18 cellular contexts compared by ENCODE assay signal in the genomic region with DNA sequence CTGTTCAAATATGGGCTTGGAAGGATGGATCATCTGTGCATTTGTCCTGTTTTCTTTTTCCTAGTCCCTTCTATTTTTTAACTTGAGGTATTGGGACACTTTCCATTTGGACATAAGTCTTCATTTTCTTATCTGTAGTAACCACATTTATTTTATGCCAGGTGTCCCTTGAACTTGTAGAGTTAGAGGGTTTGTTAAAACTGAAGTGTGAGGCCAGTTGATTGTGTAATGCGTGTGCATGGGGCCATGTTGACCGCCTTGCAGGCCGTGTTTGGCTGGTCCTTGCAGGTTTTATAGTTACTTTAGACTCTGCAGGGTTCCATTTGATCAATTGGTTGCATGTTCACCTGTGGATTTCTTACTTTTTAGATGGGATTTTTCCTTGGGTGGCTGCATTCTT. TPM values are rescaled to one million over a fixed set of nuclear protein-coding genes. Genes with fewer than 3 reads are reported as not detected.
DNase-seq lines count a peak whose midpoint lies in the region; ATAC-seq and TF ChIP-seq lines count a peak whose summit lies in the region.
"Had no signal": no experiment of that assay in that cellular context is flagged by ENCODE, and none has a peak within 500 bp of the region (broad histone marks: within the 10 kb centered on the region; RNA-seq: fewer than 3 reads in every experiment).

No MANE protein-coding gene starts in this region.

- CTCF ChIA-PET in WTC11 (lab: Charles Lee), result no interaction called here

- no peaks in the 10 kb centered on the region for H3K27me3 Mint-ChIP-seq in natural killer cell treated with Interleukin-12 subunit alpha and Interleukin-12 subunit beta and Interleukin-15 and Interleukin-18, amount 100 ng/mL, for 72 hours
- H3K27me3 Mint-ChIP-seq in natural killer cell (ENCODE audit: low read depth in 2 of 2) (no peaks in the 10 kb centered on the region), WTC11 (ENCODE audit: low read depth) (no peaks in the 10 kb centered on the region), mesothelial cell of epicardium (ENCODE audit: low read depth) (no peaks in the 10 kb centered on the region)
- H3K27me3 Mint-ChIP-seq: dendritic cell treated with granulocyte-macrophage colony-stimulating factor and Interleukin-4, amounts not matched to agents 40 ng/mL and 50 ng/mL, for 4 days; T-helper 17 cell had no signal

- H3K9me3 ChIP-seq in upper lobe of right lung (no peaks in the 10 kb centered on the region), left ventricle myocardium inferior (replicated peaks) (no peaks in the 10 kb centered on the region)
- H3K9me3 ChIP-seq: right lobe of liver, uterus had no signal

- H3K36me3 Mint-ChIP-seq in natural killer cell treated with Interleukin-12 subunit alpha and Interleukin-12 subunit beta and Interleukin-15 and Interleukin-18, amount 100 ng/mL, for 72 hours, result peaks cover 48% of the 10 kb centered on the region
- H3K36me3 Mint-ChIP-seq in natural killer cell (peaks cover 24% of the 10 kb centered on the region), WTC11 (peaks cover 83% of the 10 kb centered on the region), mesothelial cell of epicardium (peaks cover 28% of the 10 kb centered on the region)

- TF ChIP-seq CTCF in natural killer cell (IDR thresholded peaks at IDR 0.05) (no peak), WTC11 (IDR thresholded peaks at IDR 0.05) (no peak), mesothelial cell of epicardium (IDR thresholded peaks at IDR 0.05; ENCODE audit: unreplicated experiment) (no peak), upper lobe of right lung (IDR thresholded peaks at IDR 0.05) (no peak), left ventricle myocardium inferior (IDR thresholded peaks at IDR 0.05; ENCODE audit: borderline replicate concordance) (no peak)

- peaks cover 10 to 20% of the 10 kb centered on the region in 2 donors for H3K4me1 Mint-ChIP-seq in natural killer cell treated with Interleukin-12 subunit alpha and Interleukin-12 subunit beta and Interleukin-15 and Interleukin-18, amount 100 ng/mL, for 72 hours (ENCODE audit: low read depth in 2 of 2)
- peaks cover 9 to 10% of the 10 kb centered on the region in 2 donors for H3K4me1 Mint-ChIP-seq in natural killer cell
- peaks cover 26% of the 10 kb centered on the region for H3K4me1 Mint-ChIP-seq in WTC11
- H3K4me1 Mint-ChIP-seq in mesothelial cell of epicardium, result peaks cover 46% of the 10 kb centered on the region

- no peak overlapping the region for H3K4me3 Mint-ChIP-seq in natural killer cell treated with Interleukin-12 subunit alpha and Interleukin-12 subunit beta and Interleukin-15 and Interleukin-18, amount 100 ng/mL, for 72 hours
- H3K4me3 Mint-ChIP-seq in natural killer cell (no peak overlapping the region), WTC11 (no peak overlapping the region), mesothelial cell of epicardium (peak overlapping the region; percentile 11)
- H3K4me3 Mint-ChIP-seq: activated T-helper 1 cell treated with anti-CD3 and anti-CD28 coated beads, Interleukin-12 subunit alpha, Interleukin-12 subunit beta, Interleukin-2, Interleukin-4 antibody, amounts not matched to agents 30 ng/mL and 10 ng/mL and 1 ng/mL, durations not matched to agents 14 hours and 24 hours and 36 hours; dendritic cell treated with granulocyte-macrophage colony-stimulating factor and Interleukin-4, amounts not matched to agents 40 ng/mL and 50 ng/mL, for 4 days; neural crest cell; T-helper 17 cell had no signal

- H3K27ac ChIP-seq in upper lobe of right lung (no peak overlapping the region), left ventricle myocardium inferior (replicated peaks) (no peak overlapping the region)
- H3K27ac ChIP-seq: right lobe of liver, uterus had no signal

- peak overlapping the region; percentile 50 to 61 for H3K27ac Mint-ChIP-seq in natural killer cell treated with Interleukin-12 subunit alpha and Interleukin-12 subunit beta and Interleukin-15 and Interleukin-18, amount 100 ng/mL, for 72 hours
- H3K27ac Mint-ChIP-seq in natural killer cell (no peak overlapping the region), WTC11 (peak overlapping the region; percentile 61), mesothelial cell of epicardium (peak overlapping the region; percentile 93)
- H3K27ac Mint-ChIP-seq: activated T-helper 1 cell treated with anti-CD3 and anti-CD28 coated beads, Interleukin-12 subunit alpha, Interleukin-12 subunit beta, Interleukin-2, Interleukin-4 antibody, amounts not matched to agents 30 ng/mL and 10 ng/mL and 1 ng/mL, durations not matched to agents 14 hours and 24 hours and 36 hours; dendritic cell treated with granulocyte-macrophage colony-stimulating factor and Interleukin-4, amounts not matched to agents 40 ng/mL and 50 ng/mL, for 4 days had no signal

- intact Hi-C loops in natural killer cell (cut with micrococcal nuclease) (no loop called here), upper lobe of right lung (cut with DNase I) (no loop called here), left ventricle myocardium inferior (cut with micrococcal nuclease) (loop anchor here (5.0 to 10.0 kb wide), 2 partner anchors 63 to 96 kb away; no protein-coding TSS in a partner anchor)

- H3K4me3 ChIP-seq in upper lobe of right lung, result no peak overlapping the region
- no peak overlapping the region for H3K4me3 ChIP-seq in left ventricle myocardium inferior
- H3K4me3 ChIP-seq: right lobe of liver, uterus had no signal

- no peak for DNase-seq in natural killer cell treated with Interleukin-12 subunit alpha and Interleukin-12 subunit beta and Interleukin-15 and Interleukin-18, amount 100 ng/mL, for 72 hours (ENCODE audit: low spot score)
- DNase-seq in natural killer cell, result no peak
- no peak for DNase-seq in WTC11 (ENCODE audit: low spot score)
- no peak for DNase-seq in mesothelial cell of epicardium (ENCODE audit: low spot score in 2 of 2, unreplicated experiment in 2 of 2)
- DNase-seq in upper lobe of right lung, result peak; percentile 17
- DNase-seq in MV-4-11 (lab: John Stamatoyannopoulos, UW), result no peak
- DNase-seq in left ventricle myocardium inferior, result no peak
- DNase-seq: activated CD4-positive, alpha-beta T cell treated with anti-CD3 and anti-CD28 coated beads for 4 hours; DMS 273 treated with DMSO at 0.1 percent for 48 hours; NCI-H774; stimulated activated CD4-positive, alpha-beta T cell treated with anti-CD3 and anti-CD28 coated beads, Interleukin-2, amount 100 ng/mL, for 48 hours; T-helper 17 cell; uterus had no signal

- H3K27me3 ChIP-seq in upper lobe of right lung (no peaks in the 10 kb centered on the region), left ventricle myocardium inferior (ENCODE audit: low read depth) (no peaks in the 10 kb centered on the region)
- H3K27me3 ChIP-seq: right lobe of liver, uterus had no signal

- no peak for ATAC-seq in natural killer cell treated with Interleukin-12 subunit alpha and Interleukin-12 subunit beta and Interleukin-15 and Interleukin-18, amount 100 ng/mL, for 72 hours
- ATAC-seq in natural killer cell (no peak), WTC11 (no peak), upper lobe of right lung (no peak), SK-N-SH treated with all-trans-retinoic acid at 6 μM for 48 hours (no peak)
- ATAC-seq: T-helper 17 cell had no signal

- H3K9me3 Mint-ChIP-seq in natural killer cell treated with Interleukin-12 subunit alpha and Interleukin-12 subunit beta and Interleukin-15 and Interleukin-18, amount 100 ng/mL, for 72 hours, result no peaks in the 10 kb centered on the region
- H3K9me3 Mint-ChIP-seq in natural killer cell (no peaks in the 10 kb centered on the region), WTC11 (no peaks in the 10 kb centered on the region), mesothelial cell of epicardium (no peaks in the 10 kb centered on the region)
- H3K9me3 Mint-ChIP-seq: activated T-helper 1 cell treated with anti-CD3 and anti-CD28 coated beads, Interleukin-12 subunit alpha, Interleukin-12 subunit beta, Interleukin-2, Interleukin-4 antibody, amounts not matched to agents 30 ng/mL and 10 ng/mL and 1 ng/mL, durations not matched to agents 14 hours and 24 hours and 36 hours; dendritic cell treated with granulocyte-macrophage colony-stimulating factor and Interleukin-4, amounts not matched to agents 40 ng/mL and 50 ng/mL, for 4 days; neural crest cell had no signal

- POLR2A ChIA-PET in WTC11 (lab: Charles Lee), result interaction anchor here (1.1 kb wide), 1 partner anchor 93 kb away, joined by 3 read pairs; no protein-coding TSS in a partner anchor

- H3K4me1 ChIP-seq in upper lobe of right lung (peaks cover 28% of the 10 kb centered on the region), left ventricle myocardium inferior (peaks cover 26% of the 10 kb centered on the region)
- H3K4me1 ChIP-seq: uterus had no signal

- H3K36me3 ChIP-seq in upper lobe of right lung, result peaks cover 64% of the 10 kb centered on the region
- H3K36me3 ChIP-seq in left ventricle myocardium inferior, result peaks cover 66% of the 10 kb centered on the region
- H3K36me3 ChIP-seq: uterus had no signal

TF ChIP-seq in SK-N-SH treated with all-trans-retinoic acid at 6 μM for 48 hours, 23 proteins besides CTCF, POLR2A, EP300 and RAD21 (continues in another document):
- TF ChIP-seq ZC3H10 (CRISPR knock-in tag; IDR thresholded peaks at IDR 0.05) (no peak), CSDC2 (CRISPR knock-in tag; IDR thresholded peaks at IDR 0.05) (no peak)

RNA-seq across cellular contexts. Expression of gene SAE1, which starts 21.0 kb away (rescaled TPM):
- 100 to 1,000 TPM in 1 of 2 donors, 10 to 100 TPM in 1; 95.6 to 158 TPM for total RNA-seq in natural killer cell treated with Interleukin-12 subunit alpha and Interleukin-12 subunit beta and Interleukin-15 and Interleukin-18, amount 100 ng/mL, for 72 hours
- 10 to 100 TPM; 42.5 to 49.3 (median 46.0) TPM for total RNA-seq in natural killer cell
- 215 to 224 TPM (median 221 TPM) in 3 replicates for total RNA-seq in WTC11 (2021)
- 137 to 141 TPM (median 138 TPM) in 3 replicates for total RNA-seq in mesothelial cell of epicardium
- 57.6 TPM for total RNA-seq in upper lobe of right lung
- total RNA-seq in left ventricle myocardium inferior, result 42.5 TPM

RNA-seq across cellular contexts. Expression of gene ZC3H4, which starts 38.1 kb away (rescaled TPM):
- total RNA-seq in natural killer cell treated with Interleukin-12 subunit alpha and Interleukin-12 subunit beta and Interleukin-15 and Interleukin-18, amount 100 ng/mL, for 72 hours, result 100 to 1,000 TPM; 150 to 169 TPM
- total RNA-seq in natural killer cell, result 10 to 100 TPM; 71.2 to 75.3 (median 73.3) TPM
- 67.2 to 75.5 TPM (median 73.2 TPM) in 3 replicates for total RNA-seq in WTC11 (2021)
- total RNA-seq in mesothelial cell of epicardium, result 65.3 to 68.7 TPM (median 67.9 TPM) in 3 replicates
- 47.5 TPM for total RNA-seq in upper lobe of right lung
- total RNA-seq in left ventricle myocardium inferior, result 22.1 TPM

Comparison
In these comparisons a context has a peak if more than half of its experiments do, and no peak if none do; other contexts are left out.
1. H3K27ac Mint-ChIP-seq: peak in natural killer cell treated with Interleukin-12 subunit alpha and Interleukin-12 subunit beta and Interleukin-15 and Interleukin-18, amount 100 ng/mL, for 72 hours (2 of 2), WTC11 (single experiment) and mesothelial cell of epicardium (single experiment); none in natural killer cell (0 of 2).